9 cellular contexts compared by ENCODE assay signal in genomic region chr9:110148384-110148783, GRCh38. TPM values are rescaled to one million over a fixed set of nuclear protein-coding genes. Genes with fewer than 3 reads are reported as not detected.
A peak's percentile ranks its signal among the peaks of the same experiment; 100 is the strongest.
DNase-seq lines count a peak whose midpoint lies in the region; ATAC-seq and TF ChIP-seq lines count a peak whose summit lies in the region.
"Had no signal": no experiment of that assay in that cellular context is flagged by ENCODE, and none has a peak within 500 bp of the region (broad histone marks: within the 10 kb centered on the region; RNA-seq: fewer than 3 reads in every experiment).

No MANE protein-coding gene starts in this region.

- H3K9me3 ChIP-seq in SK-N-MC (ENCODE audit: low read depth, low read length) (no peaks in the 10 kb centered on the region), fibroblast of lung (ENCODE audit: control insufficient read depth, insufficient read depth, low read depth, low read length) (no peaks in the 10 kb centered on the region)
- H3K9me3 ChIP-seq: SJSA1 had no signal

- peak overlapping the region; percentile 83 for H3K27ac Mint-ChIP-seq in stimulated activated effector memory CD8-positive, alpha-beta T cell treated with anti-CD3 and anti-CD28 coated beads, Interleukin-12 subunit alpha, Interleukin-12 subunit beta, amount 100 ng/mL, for 72 hours

- H3K4me2 ChIP-seq in fibroblast of lung (ENCODE audit: extremely low read depth, insufficient read depth, low read length) = peak overlapping the region; percentile 37

- no peak for TF ChIP-seq CTCF in fibroblast of lung (conservative IDR thresholded peaks at IDR 0.05 in 1 of 2, IDR thresholded peaks at IDR 0.05 in 1 of 2; ENCODE audit: low read depth in 1 of 2, low read length in 2 of 2)

- H3K27ac ChIP-seq in SK-N-MC (peak overlapping the region; percentile 66), fibroblast of lung (ENCODE audit: insufficient read depth, low read length) (peak overlapping the region; percentile 8)
- H3K27ac ChIP-seq: SJSA1 had no signal

- no peak overlapping the region for H2AFZ ChIP-seq in fibroblast of lung (ENCODE audit: low read length)

- peak overlapping the region; percentile 52 for H3K4me3 Mint-ChIP-seq in stimulated activated effector memory CD8-positive, alpha-beta T cell treated with anti-CD3 and anti-CD28 coated beads, Interleukin-12 subunit alpha, Interleukin-12 subunit beta, amount 100 ng/mL, for 72 hours

- H3K4me1 Mint-ChIP-seq in stimulated activated effector memory CD8-positive, alpha-beta T cell treated with anti-CD3 and anti-CD28 coated beads, Interleukin-12 subunit alpha, Interleukin-12 subunit beta, amount 100 ng/mL, for 72 hours = peaks cover 61% of the 10 kb centered on the region

- ATAC-seq in GM18870 (IDR thresholded peaks at IDR 0.05; ENCODE audit: unreplicated experiment) = peak; percentile 76
- peak; percentile 76 for ATAC-seq in HG02852 (IDR thresholded peaks at IDR 0.05; ENCODE audit: unreplicated experiment)
- peak; percentile 94 for ATAC-seq in stimulated activated effector memory CD8-positive, alpha-beta T cell treated with anti-CD3 and anti-CD28 coated beads, Interleukin-12 subunit alpha, Interleukin-12 subunit beta, amount 100 ng/mL, for 72 hours

- no peaks in the 10 kb centered on the region for H3K9me3 Mint-ChIP-seq in stimulated activated effector memory CD8-positive, alpha-beta T cell treated with anti-CD3 and anti-CD28 coated beads, Interleukin-12 subunit alpha, Interleukin-12 subunit beta, amount 100 ng/mL, for 72 hours

- H3K36me3 Mint-ChIP-seq in stimulated activated effector memory CD8-positive, alpha-beta T cell treated with anti-CD3 and anti-CD28 coated beads, Interleukin-12 subunit alpha, Interleukin-12 subunit beta, amount 100 ng/mL, for 72 hours = peaks cover 12% of the 10 kb centered on the region

- peaks cover 97% of the 10 kb centered on the region for H3K79me2 ChIP-seq in fibroblast of lung (ENCODE audit: control insufficient read depth, insufficient read depth, low read length)

- H3K36me3 ChIP-seq in SK-N-MC (ENCODE audit: insufficient read depth, low read length) (peaks cover 9% of the 10 kb centered on the region; the same call in 1 of the 2 replicates), fibroblast of lung (ENCODE audit: control insufficient read depth, insufficient read depth, low read length) (peaks cover 2% of the 10 kb centered on the region)

- H3K9ac ChIP-seq in SK-N-MC (ENCODE audit: insufficient read length) = no peak overlapping the region
- no peak overlapping the region for H3K9ac ChIP-seq in fibroblast of lung (ENCODE audit: insufficient read depth, low read length)

- DNase-seq in SK-N-MC (ENCODE audit: low read depth, low spot score) (no peak), fibroblast of lung (ENCODE audit: low read depth in 2 of 2) (no peak), COR-L47 (lab: John Stamatoyannopoulos, UW) (no peak), NCI-H1436 treated with DMSO at 0.1 percent for 48 hours (lab: John Stamatoyannopoulos, UW) (no peak), DMS114 treated with DMSO at 0.1 percent for 48 hours (lab: John Stamatoyannopoulos, UW; ENCODE audit: unreplicated experiment) (no peak)
- peak in 1 of 2 donors; percentile 65 for DNase-seq in stimulated activated effector memory CD8-positive, alpha-beta T cell treated with anti-CD3 and anti-CD28 coated beads, Interleukin-12 subunit alpha, Interleukin-12 subunit beta, amount 100 ng/mL, for 72 hours (ENCODE audit: low spot score in 2 of 2)

- peaks cover 17% of the 10 kb centered on the region for H3K4me1 ChIP-seq in fibroblast of lung (ENCODE audit: control insufficient read depth, extremely low read depth, insufficient read depth, low read length)

- H3K27me3 ChIP-seq in fibroblast of lung (ENCODE audit: control insufficient read depth, insufficient read depth, low read length) = no peaks in the 10 kb centered on the region
- H3K27me3 ChIP-seq: SJSA1 had no signal

- no peaks in the 10 kb centered on the region for H4K20me1 ChIP-seq in fibroblast of lung (ENCODE audit: control insufficient read depth, extremely low read depth, insufficient read depth, low read length)

- H3K4me3 ChIP-seq in SK-N-MC = no peak overlapping the region
- no peak overlapping the region for H3K4me3 ChIP-seq in fibroblast of lung (replicated peaks in 1 of 4; ENCODE audit: control extremely low read depth in 1 of 4, insufficient read depth in 1 of 4, low read depth in 3 of 4, low read length in 4 of 4)
- H3K4me3 ChIP-seq: SJSA1 had no signal

RNA-seq across cellular contexts. Expression of gene C9orf152, which starts 59.6 kb away (rescaled TPM):
- under 0.01 TPM in 1 of 2 replicates, not detected in the other for total RNA-seq in fibroblast of lung
- not detected in 2 replicates for polyA plus RNA-seq in fibroblast of lung
- polyA plus RNA-seq in fibroblast of lung (2012) = 0.24 TPM in 1 of 2 replicates, not detected in the other
- not detected in 2 replicates for polyA minus RNA-seq in fibroblast of lung (ENCODE audit: low replicate concordance)
- total RNA-seq: SJSA1 had no signal
